ENCODE assay signal across 1 cellular context in the genomic region with DNA sequence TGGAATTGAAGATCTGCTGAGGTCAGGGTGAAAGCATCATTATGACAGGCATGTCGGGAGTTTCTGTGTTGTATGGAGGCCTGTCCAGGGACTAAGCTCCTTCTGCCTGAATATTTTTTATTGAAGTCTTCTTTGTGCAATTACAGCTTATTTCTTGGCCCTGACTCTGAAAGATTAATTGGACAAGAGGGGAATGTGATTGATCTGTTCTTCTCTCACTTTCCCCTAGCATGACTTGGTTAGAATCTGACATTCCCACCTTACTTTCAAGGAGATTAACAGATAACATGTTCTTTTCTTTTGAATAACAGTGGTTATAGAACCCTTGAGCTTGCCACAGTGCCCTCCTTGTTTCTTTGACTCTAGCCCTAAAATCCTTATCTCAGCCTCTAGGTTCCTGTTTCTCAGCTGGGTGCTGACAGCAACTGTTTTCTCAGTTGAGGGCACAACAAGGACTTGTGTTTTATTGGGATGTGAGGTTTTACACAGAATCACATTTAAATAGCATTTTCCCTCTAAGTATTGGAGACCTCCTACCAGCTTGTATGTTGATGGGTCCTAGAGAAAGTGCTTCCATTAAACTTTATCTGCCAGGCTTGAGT.
TF ChIP-seq lines count a peak whose summit lies in the region.

No MANE protein-coding gene starts in this region.

TF ChIP-seq in endothelial cell of umbilical vein, 7 proteins besides CTCF, POLR2A, EP300 and RAD21 (continued from another document):
- no peak for TF ChIP-seq MYC (IDR thresholded peaks at IDR 0.05; ENCODE audit: low read depth, low read length)
- no peak for TF ChIP-seq POLR2AphosphoS5 (IDR thresholded peaks at IDR 0.05; ENCODE audit: insufficient read depth, low read depth, low read length)
- TF ChIP-seq GATA2 (IDR thresholded peaks at IDR 0.05; ENCODE audit: insufficient read depth, insufficient read length, low read depth, low read length), result no peak
- TF ChIP-seq, protein P1, sequence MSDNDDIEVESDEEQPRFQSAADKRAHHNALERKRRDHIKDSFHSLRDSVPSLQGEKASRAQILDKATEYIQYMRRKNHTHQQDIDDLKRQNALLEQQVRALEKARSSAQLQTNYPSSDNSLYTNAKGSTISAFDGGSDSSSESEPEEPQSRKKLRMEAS (IDR thresholded peaks at IDR 0.05; ENCODE audit: insufficient read depth, insufficient read length), result no peak
- no peak for TF ChIP-seq JUN (IDR thresholded peaks at IDR 0.05; ENCODE audit: borderline replicate concordance, insufficient read depth, insufficient read length, low read depth)
- no peak for TF ChIP-seq FOS (IDR thresholded peaks at IDR 0.05; ENCODE audit: borderline replicate concordance, insufficient read depth, low read length)
TF ChIP-seq in endothelial cell of umbilical vein: peak in this region for 0.
